Comparison of ENCODE assay signal across 8 cellular contexts in the genomic region with DNA sequence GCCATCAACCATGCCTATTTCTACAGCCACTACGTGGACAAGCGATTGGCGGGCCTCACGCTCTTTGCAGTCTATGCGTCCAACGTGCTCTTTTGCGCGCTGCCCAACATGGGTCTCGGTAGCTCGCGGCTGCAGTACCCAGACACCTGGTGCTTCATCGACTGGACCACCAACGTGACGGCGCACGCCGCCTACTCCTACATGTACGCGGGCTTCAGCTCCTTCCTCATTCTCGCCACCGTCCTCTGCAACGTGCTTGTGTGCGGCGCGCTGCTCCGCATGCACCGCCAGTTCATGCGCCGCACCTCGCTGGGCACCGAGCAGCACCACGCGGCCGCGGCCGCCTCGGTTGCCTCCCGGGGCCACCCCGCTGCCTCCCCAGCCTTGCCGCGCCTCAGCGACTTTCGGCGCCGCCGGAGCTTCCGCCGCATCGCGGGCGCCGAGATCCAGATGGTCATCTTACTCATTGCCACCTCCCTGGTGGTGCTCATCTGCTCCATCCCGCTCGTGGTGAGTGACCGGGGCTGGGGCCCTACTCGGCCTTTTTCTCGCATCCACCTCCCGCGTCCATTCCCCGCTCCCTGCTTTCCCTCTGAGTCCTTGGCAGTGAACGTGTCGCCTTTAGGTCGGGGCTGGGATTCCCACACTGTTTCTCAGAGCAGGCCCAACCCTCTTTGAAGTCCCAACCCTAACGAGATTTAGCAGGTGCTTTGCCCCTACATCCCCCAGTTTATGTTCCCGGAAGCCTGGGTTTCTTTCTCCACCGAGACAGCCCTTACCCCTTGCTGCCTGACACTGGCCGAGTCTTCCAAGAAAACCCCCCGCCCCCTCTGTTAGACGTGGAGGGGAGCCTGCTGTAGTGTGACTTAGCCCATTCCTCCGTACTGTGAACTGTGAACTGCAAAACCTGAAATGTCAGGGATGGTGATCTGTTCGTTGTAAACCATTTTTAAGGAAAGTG. TPM values are rescaled to one million over a fixed set of nuclear protein-coding genes. Genes with fewer than 3 reads are reported as not detected.
DNase-seq lines count a peak whose midpoint lies in the region; TF ChIP-seq lines count a peak whose summit lies in the region.

No MANE protein-coding gene starts in this region.

- no peak overlapping the region for H3K4ac ChIP-seq in neuronal stem cell (ENCODE audit: low read length)

- peak overlapping the region; percentile 78 for H3K4me2 ChIP-seq in neuronal stem cell (ENCODE audit: insufficient read depth, low read length, poor library complexity, severe bottlenecking)

- peak; percentile 30 for DNase-seq in GM12865 (ENCODE audit: low read depth)
- peak in 1 of 2 experiments; percentile 69 for DNase-seq in HL-60 (ENCODE audit: low read depth in 1 of 2, low spot score in 1 of 2)
- peak; percentile 77 for DNase-seq in activated CD8-positive, alpha-beta memory T cell treated with anti-CD3 and anti-CD28 coated beads, Interleukin-2, amount 50 U/mL, for 48 hours
- DNase-seq in fibroblast of mammary gland (ENCODE audit: low read depth) = peak; percentile 32
- no peak for DNase-seq in neuronal stem cell (ENCODE audit: low spot score)
- DNase-seq in D341Med (ENCODE audit: low spot score) = no peak
- DNase-seq in NCI-H146 treated with DMSO at 0.1 percent for 48 hours (lab: John Stamatoyannopoulos, UW; ENCODE audit: unreplicated experiment) = no peak
- no peak for DNase-seq in SHP77 treated with DMSO at 0.1 percent for 48 hours (lab: John Stamatoyannopoulos, UW)

- no peak overlapping the region for H3K14ac ChIP-seq in neuronal stem cell (ENCODE audit: low read length)

- no peaks in the 10 kb centered on the region for H3K79me1 ChIP-seq in neuronal stem cell (ENCODE audit: low read depth, low read length)

- peak overlapping the region; percentile 48 for H4K8ac ChIP-seq in neuronal stem cell (ENCODE audit: low read depth, low read length)

- no peaks in the 10 kb centered on the region for H3K36me3 ChIP-seq in neuronal stem cell (replicated peaks in 1 of 2; ENCODE audit: control insufficient read depth in 2 of 2, insufficient read depth in 2 of 2, low read length in 2 of 2)

- WGBS in neuronal stem cell (ENCODE audit: extremely low coverage in 2 of 2, insufficient read length in 2 of 2, insufficient replicate concordance in 1 of 2), 2 donors = no CpG with 5 or more reads among the region's 71 CpGs

- H3K4me3 ChIP-seq in GM12865 (ENCODE audit: low read depth, low read length) (peak overlapping the region; percentile 58), HL-60 (replicated peaks; ENCODE audit: insufficient read depth, low read length) (peak overlapping the region; percentile 74), fibroblast of mammary gland (ENCODE audit: control insufficient read depth, low read depth, low read length) (peak overlapping the region; percentile 73), neuronal stem cell (ENCODE audit: low read length in 2 of 2) (peak overlapping the region in 1 of 2 donors; percentile 76)

- H2BK12ac ChIP-seq in neuronal stem cell (ENCODE audit: low read length) = peak overlapping the region; percentile 58

- H2AK5ac ChIP-seq in neuronal stem cell (ENCODE audit: low read depth, low read length) = no peak overlapping the region

- H2AFZ ChIP-seq in neuronal stem cell (ENCODE audit: low read length) = peak overlapping the region; percentile 48

- no peak overlapping the region for H4K91ac ChIP-seq in neuronal stem cell (ENCODE audit: low read depth, low read length, poor library complexity)

- H3K9me3 ChIP-seq in neuronal stem cell (replicated peaks in 1 of 2; ENCODE audit: control insufficient read depth in 2 of 2, insufficient read depth in 1 of 2, low read depth in 1 of 2, low read length in 2 of 2) = peaks cover 4 to 9% of the 10 kb centered on the region in 2 donors

- TF ChIP-seq CTCF in GM12865 (IDR thresholded peaks at IDR 0.05; ENCODE audit: insufficient read depth, low read depth, low read length, missing control alignments) (no peak), HL-60 (IDR thresholded peaks at IDR 0.05; ENCODE audit: insufficient read depth, low read length) (no peak), fibroblast of mammary gland (conservative IDR thresholded peaks at IDR 0.05; ENCODE audit: control insufficient read depth, insufficient read depth, low read depth, low read length) (no peak)

- H2BK5ac ChIP-seq in neuronal stem cell (ENCODE audit: low read length) = peak overlapping the region; percentile 29

- peak overlapping the region; percentile 95 for H3K27ac ChIP-seq in HL-60 (replicated peaks)
- H3K27ac ChIP-seq in neuronal stem cell (replicated peaks; ENCODE audit: low read length) = no peak overlapping the region

- peak overlapping the region; percentile 65 for H3K18ac ChIP-seq in neuronal stem cell (ENCODE audit: low read length)

- peak overlapping the region; percentile 95 for H3K23ac ChIP-seq in neuronal stem cell (ENCODE audit: low read depth, low read length, poor library complexity)

- peak overlapping the region; percentile 67 for H2BK15ac ChIP-seq in neuronal stem cell (ENCODE audit: low read length)

- H3K4me1 ChIP-seq in neuronal stem cell (ENCODE audit: control insufficient read depth in 2 of 2, insufficient read depth in 1 of 2, low read depth in 1 of 2, low read length in 2 of 2) = peaks cover 3 to 13% of the 10 kb centered on the region in 2 donors

- H3K27me3 ChIP-seq in HL-60 (ENCODE audit: insufficient read depth, poor library complexity, severe bottlenecking) = no peaks in the 10 kb centered on the region
- H3K27me3 ChIP-seq in neuronal stem cell (ENCODE audit: control insufficient read depth in 3 of 3, insufficient read depth in 3 of 3, low read depth in 1 of 3, low read length in 3 of 3) = peaks cover 23 to 83% (median 31%) of the 10 kb centered on the region in 3 experiments

- no peak overlapping the region for H2BK120ac ChIP-seq in neuronal stem cell (ENCODE audit: low read depth, low read length)

- H3K9ac ChIP-seq in neuronal stem cell (ENCODE audit: low read depth, low read length, poor library complexity) = peak overlapping the region; percentile 84

RNA-seq across cellular contexts. Expression of a gene that starts 1.9 kb away (rescaled TPM):
- polyA plus RNA-seq in neuronal stem cell (2013, experiment 1 of 2) = 0.04 TPM
- 0.11 TPM for polyA plus RNA-seq in neuronal stem cell (2013, experiment 2 of 2)

Comparison
In these comparisons a context has a peak if more than half of its experiments do, and no peak if none do; other contexts are left out.
1. DNase-seq: peak in GM12865 (single experiment), activated CD8-positive, alpha-beta memory T cell treated with anti-CD3 and anti-CD28 coated beads, Interleukin-2, amount 50 U/mL, for 48 hours (single experiment) and fibroblast of mammary gland (single experiment); none in neuronal stem cell (single experiment), D341Med (single experiment), NCI-H146 treated with DMSO at 0.1 percent for 48 hours (single experiment) and SHP77 treated with DMSO at 0.1 percent for 48 hours (single experiment).